9 cellular contexts compared by ENCODE assay signal in the genomic region with DNA sequence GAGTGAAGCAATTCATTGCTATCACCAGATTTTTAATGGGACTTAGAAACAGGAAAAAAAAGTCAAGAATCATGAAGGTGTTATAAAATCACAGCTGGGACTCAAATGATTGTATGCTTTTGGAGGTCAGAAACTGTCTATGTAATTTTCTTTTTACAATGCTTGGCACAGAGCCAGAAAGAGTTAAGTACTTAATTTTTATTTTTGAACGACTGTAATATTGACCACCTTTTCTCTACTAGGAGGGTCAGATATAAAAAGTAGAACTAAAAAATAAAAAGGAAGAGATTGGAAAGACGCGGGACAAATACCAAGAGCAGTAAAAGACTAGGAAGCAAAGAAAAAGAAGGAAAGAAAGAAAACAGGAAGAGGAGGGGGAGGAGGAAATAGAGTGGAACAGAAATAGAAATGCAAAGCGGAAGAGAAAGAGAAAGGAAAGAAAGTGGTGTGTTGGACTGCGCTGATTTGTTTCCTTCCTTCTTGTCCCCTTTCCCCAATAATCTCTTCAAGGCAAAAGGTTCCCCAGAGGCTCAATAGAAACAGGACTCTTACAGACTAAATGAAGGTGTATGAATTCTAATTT. TPM values are rescaled to one million over a fixed set of nuclear protein-coding genes. Genes with fewer than 3 reads are reported as not detected.
DNase-seq lines count a peak whose midpoint lies in the region; ATAC-seq and TF ChIP-seq lines count a peak whose summit lies in the region.
"Had no signal": no experiment of that assay in that cellular context is flagged by ENCODE, and none has a peak within 500 bp of the region (broad histone marks: within the 10 kb centered on the region; RNA-seq: fewer than 3 reads in every experiment).

No MANE protein-coding gene starts in this region.

- H3K4me3 Mint-ChIP-seq in activated B cell treated with CpG ODN at 0.5 μM for 24 hours (peak overlapping the region; percentile 85), naive B cell (peak overlapping the region; percentile 84 to 96 (median 92))

- peaks cover 66% of the 10 kb centered on the region for H3K4me1 Mint-ChIP-seq in activated B cell treated with CpG ODN at 0.5 μM for 24 hours
- peaks cover 45 to 56% (median 50%) of the 10 kb centered on the region in 3 donors for H3K4me1 Mint-ChIP-seq in naive B cell

- H3K9me3 Mint-ChIP-seq in activated B cell treated with CpG ODN at 0.5 μM for 24 hours = peaks cover 6% of the 10 kb centered on the region
- peaks cover 0 to 9% (median 7%) of the 10 kb centered on the region in 7 donors for H3K9me3 Mint-ChIP-seq in naive B cell

- intact Hi-C loops in activated B cell treated with CpG ODN at 0.5 μM for 24 hours (cut with micrococcal nuclease) = loop anchor here (1.0 kb wide), 4 partner anchors 23 to 481 kb away; partner anchors contain the start of genes C1GALT1 and UMAD1
- intact Hi-C loops in left cardiac atrium (cut with DNase I) = no loop called here

- POLR2A ChIA-PET in activated B cell treated with CpG ODN at 0.5 μM for 24 hours (lab: Charles Lee) = interaction anchor here (0.8 to 3.3 kb wide), 4 partner anchors 18 to 410 kb away, joined by 3 to 40 read pairs (median 24); partner anchors contain the start of gene C1GALT1

- H3K27ac Mint-ChIP-seq in activated B cell treated with CpG ODN at 0.5 μM for 24 hours (peak overlapping the region; percentile 97), naive B cell (peak overlapping the region; percentile 92 to 99 (median 96))

- CTCF ChIA-PET in activated B cell treated with CpG ODN at 0.5 μM for 24 hours (lab: Charles Lee) = interaction anchor here (1.1 to 1.3 kb wide), 2 partner anchors 15 to 23 kb away, joined by 5 to 8 read pairs; partner anchors contain the start of gene C1GALT1

- DNase-seq in NCI-H748 (lab: John Stamatoyannopoulos, UW; ENCODE audit: unreplicated experiment) (peak; percentile 66), NCI-H748 treated with DMSO at 0.1 percent for 48 hours (lab: John Stamatoyannopoulos, UW) (no peak), activated B cell treated with CpG ODN at 0.5 μM for 24 hours (no peak), naive B cell (peak; percentile 61), left cardiac atrium (no peak), DMS53 treated with DMSO at 0.1 percent for 48 hours (lab: John Stamatoyannopoulos, UW; ENCODE audit: unreplicated experiment) (no peak)
- DNase-seq: GF-D8 had no signal

- H3K36me3 Mint-ChIP-seq in activated B cell treated with CpG ODN at 0.5 μM for 24 hours (ENCODE audit: low read depth) (peaks cover 11% of the 10 kb centered on the region), naive B cell (peaks cover 10 to 20% of the 10 kb centered on the region in 2 donors)

- ATAC-seq in HG03432 (IDR thresholded peaks at IDR 0.05; ENCODE audit: unreplicated experiment) = peak; percentile 29
- ATAC-seq in activated B cell treated with CpG ODN at 0.5 μM for 24 hours (ENCODE audit: low read depth) = peak; percentile 51
- ATAC-seq in naive B cell (ENCODE audit: low read depth in 2 of 2) = peak; percentile 59 to 65
- ATAC-seq in left cardiac atrium = no peak
- ATAC-seq in HG03280 (IDR thresholded peaks at IDR 0.05; ENCODE audit: unreplicated experiment) = no peak

- no peaks in the 10 kb centered on the region for H3K27me3 Mint-ChIP-seq in activated B cell treated with CpG ODN at 0.5 μM for 24 hours
- no peaks in the 10 kb centered on the region for H3K27me3 Mint-ChIP-seq in naive B cell

- no peak for TF ChIP-seq CTCF in activated B cell treated with CpG ODN at 0.5 μM for 24 hours (IDR thresholded peaks at IDR 0.05)

RNA-seq across cellular contexts. Expression of gene C1GALT1, which starts 23.2 kb away (rescaled TPM):
- total RNA-seq in activated B cell treated with CpG ODN at 0.5 μM for 24 hours = 42.1 and 44.2 TPM in 2 replicates
- 100 to 1,000 TPM in 1 of 6 donors, 10 to 100 TPM in 5; 56.2 to 102 (median 83.6) TPM for polyA plus RNA-seq in naive B cell (ENCODE audit: low read depth in 6 of 6)
- 10 to 100 TPM; 17.2 to 21.6 TPM for total RNA-seq in left cardiac atrium

Comparison
In these comparisons a context has a peak if more than half of its experiments do, and no peak if none do; other contexts are left out.
1. DNase-seq: peak in NCI-H748 (single experiment) and naive B cell (single experiment); none in NCI-H748 treated with DMSO at 0.1 percent for 48 hours (single experiment), activated B cell treated with CpG ODN at 0.5 μM for 24 hours (single experiment), left cardiac atrium (single experiment) and DMS53 treated with DMSO at 0.1 percent for 48 hours (single experiment).
2. ATAC-seq: peak in HG03432 (single experiment), activated B cell treated with CpG ODN at 0.5 μM for 24 hours (single experiment) and naive B cell (2 of 2); none in left cardiac atrium (0 of 2) and HG03280 (single experiment).